ENCODE assay signal across 13 cellular contexts in genomic region chrX:120751683-120752082, GRCh38.
DNase-seq lines count a peak whose midpoint lies in the region; TF ChIP-seq lines count a peak whose summit lies in the region.
"Had no signal": no experiment of that assay in that cellular context is flagged by ENCODE, and none has a peak within 500 bp of the region (broad histone marks: within the 10 kb centered on the region; RNA-seq: fewer than 3 reads in every experiment).

No MANE protein-coding gene starts in this region.

- no peaks in the 10 kb centered on the region for H3K36me3 Mint-ChIP-seq in chondrocyte (ENCODE audit: low read depth)
- no peaks in the 10 kb centered on the region for H3K36me3 Mint-ChIP-seq in activated T-helper 1 cell treated with anti-CD3 and anti-CD28 coated beads, Interleukin-12 subunit alpha, Interleukin-12 subunit beta, Interleukin-2, Interleukin-4 antibody, amounts not matched to agents 30 ng/mL and 10 ng/mL and 1 ng/mL, durations not matched to agents 14 hours and 24 hours and 36 hours (ENCODE audit: low read depth)

- no peaks in the 10 kb centered on the region for H3K9me2 ChIP-seq in SU-DHL-6 (replicated peaks; ENCODE audit: insufficient read depth, low read length)

- H3K4me2 ChIP-seq in BLaER1: peak overlapping the region; percentile 62
- peak overlapping the region; percentile 98 for H3K4me2 ChIP-seq in SU-DHL-6 (ENCODE audit: low read depth, low read length, poor library complexity, severe bottlenecking)

- H2AFZ ChIP-seq in SU-DHL-6 (ENCODE audit: low read depth, low read length, severe bottlenecking): no peak overlapping the region

- H3K9me3 ChIP-seq in BLaER1 (no peaks in the 10 kb centered on the region), SU-DHL-6 (ENCODE audit: insufficient read depth, low read length) (no peaks in the 10 kb centered on the region)
- H3K9me3 ChIP-seq: Peyer's patch had no signal

- H3K4me1 Mint-ChIP-seq in chondrocyte (ENCODE audit: low read depth): peaks cover 6% of the 10 kb centered on the region
- H3K4me1 Mint-ChIP-seq in activated T-helper 1 cell treated with anti-CD3 and anti-CD28 coated beads, Interleukin-12 subunit alpha, Interleukin-12 subunit beta, Interleukin-2, Interleukin-4 antibody, amounts not matched to agents 30 ng/mL and 10 ng/mL and 1 ng/mL, durations not matched to agents 14 hours and 24 hours and 36 hours (ENCODE audit: low read depth): peaks cover 50% of the 10 kb centered on the region

- no peak for TF ChIP-seq CTCF in SU-DHL-6 (IDR thresholded peaks at IDR 0.05; ENCODE audit: insufficient read depth, low read length, poor library complexity, severe bottlenecking)
- TF ChIP-seq CTCF in chondrocyte (IDR thresholded peaks at IDR 0.05): no peak

- H3K4me3 Mint-ChIP-seq in chondrocyte (ENCODE audit: unreplicated experiment): no peak overlapping the region
- no peak overlapping the region for H3K4me3 Mint-ChIP-seq in activated T-helper 1 cell treated with anti-CD3 and anti-CD28 coated beads, Interleukin-12 subunit alpha, Interleukin-12 subunit beta, Interleukin-2, Interleukin-4 antibody, amounts not matched to agents 30 ng/mL and 10 ng/mL and 1 ng/mL, durations not matched to agents 14 hours and 24 hours and 36 hours

- peaks cover 88% of the 10 kb centered on the region for H3K4me1 ChIP-seq in BLaER1
- H3K4me1 ChIP-seq: Peyer's patch had no signal

- H3K9me3 Mint-ChIP-seq in chondrocyte (ENCODE audit: low read depth): no peaks in the 10 kb centered on the region
- H3K9me3 Mint-ChIP-seq in activated T-helper 1 cell treated with anti-CD3 and anti-CD28 coated beads, Interleukin-12 subunit alpha, Interleukin-12 subunit beta, Interleukin-2, Interleukin-4 antibody, amounts not matched to agents 30 ng/mL and 10 ng/mL and 1 ng/mL, durations not matched to agents 14 hours and 24 hours and 36 hours: no peaks in the 10 kb centered on the region

- H3K36me3 ChIP-seq in BLaER1 (no peaks in the 10 kb centered on the region), SU-DHL-6 (ENCODE audit: low read length) (no peaks in the 10 kb centered on the region)
- H3K36me3 ChIP-seq: Peyer's patch had no signal

- H4K20me1 ChIP-seq in BLaER1 (no peaks in the 10 kb centered on the region), SU-DHL-6 (ENCODE audit: low read depth, low read length) (no peaks in the 10 kb centered on the region)

- H3K4me3 ChIP-seq in BLaER1: no peak overlapping the region
- H3K4me3 ChIP-seq in SU-DHL-6 (ENCODE audit: insufficient read depth, low read length, poor library complexity, severe bottlenecking): peak overlapping the region; percentile 42
- H3K4me3 ChIP-seq: Peyer's patch had no signal

- intact Hi-C loops in activated T-helper 1 cell treated with anti-CD3 and anti-CD28 coated beads, Interleukin-12 subunit alpha, Interleukin-12 subunit beta, Interleukin-2, Interleukin-4 antibody, amounts not matched to agents 30 ng/mL and 10 ng/mL and 1 ng/mL, durations not matched to agents 14 hours and 24 hours and 36 hours (cut with micrococcal nuclease): loop anchor here (2.0 to 10.0 kb wide), 4 partner anchors 15 to 497 kb away; partner anchors contain the start of genes CUL4B and ZBTB33

- peak; percentile 62 for DNase-seq in DMS53 treated with DMSO at 0.1 percent for 48 hours (lab: John Stamatoyannopoulos, UW; ENCODE audit: unreplicated experiment)
- DNase-seq in NCI-H146 (lab: John Stamatoyannopoulos, UW): peak; percentile 20
- no peak for DNase-seq in chondrocyte (ENCODE audit: low spot score)
- DNase-seq in activated T-cell treated with anti-CD3 and anti-CD28 coated beads, Interleukin-2, amount 50 U/mL, for 48 hours: no peak
- DNase-seq in activated T-helper 1 cell treated with anti-CD3 and anti-CD28 coated beads, Interleukin-12 subunit alpha, Interleukin-12 subunit beta, Interleukin-2, Interleukin-4 antibody, amounts not matched to agents 30 ng/mL and 10 ng/mL and 1 ng/mL, durations not matched to agents 14 hours and 24 hours and 36 hours (ENCODE audit: low spot score): no peak
- DNase-seq: AML-193, COR-L47, DMS 273 treated with DMSO at 0.1 percent for 48 hours, NCI-H1930, NCI-H446, Peyer's patch had no signal

- H3K27me3 Mint-ChIP-seq in chondrocyte (ENCODE audit: low read depth): no peaks in the 10 kb centered on the region
- no peaks in the 10 kb centered on the region for H3K27me3 Mint-ChIP-seq in activated T-helper 1 cell treated with anti-CD3 and anti-CD28 coated beads, Interleukin-12 subunit alpha, Interleukin-12 subunit beta, Interleukin-2, Interleukin-4 antibody, amounts not matched to agents 30 ng/mL and 10 ng/mL and 1 ng/mL, durations not matched to agents 14 hours and 24 hours and 36 hours (ENCODE audit: insufficient read depth)

- no peak overlapping the region for H3K27ac Mint-ChIP-seq in chondrocyte (ENCODE audit: unreplicated experiment)
- no peak overlapping the region for H3K27ac Mint-ChIP-seq in activated T-helper 1 cell treated with anti-CD3 and anti-CD28 coated beads, Interleukin-12 subunit alpha, Interleukin-12 subunit beta, Interleukin-2, Interleukin-4 antibody, amounts not matched to agents 30 ng/mL and 10 ng/mL and 1 ng/mL, durations not matched to agents 14 hours and 24 hours and 36 hours

- H3K79me2 ChIP-seq in SU-DHL-6 (ENCODE audit: insufficient read depth, low read length): no peaks in the 10 kb centered on the region; the same call in 1 of the 2 replicates

- H3F3A ChIP-seq in SU-DHL-6 (ENCODE audit: insufficient read depth): peaks cover 41% of the 10 kb centered on the region

- H3K27ac ChIP-seq in BLaER1 (no peak overlapping the region), SU-DHL-6 (ENCODE audit: low read depth, low read length) (peak overlapping the region; percentile 100)

- H3K9ac ChIP-seq in BLaER1 (no peak overlapping the region), SU-DHL-6 (ENCODE audit: low read length) (peak overlapping the region; percentile 64)

- H3K27me3 ChIP-seq in BLaER1 (no peaks in the 10 kb centered on the region), SU-DHL-6 (ENCODE audit: low read length) (no peaks in the 10 kb centered on the region)
- H3K27me3 ChIP-seq: Peyer's patch had no signal

Comparison
In these comparisons a context has a peak if more than half of its experiments do, and no peak if none do; other contexts are left out.
1. DNase-seq: peak in DMS53 treated with DMSO at 0.1 percent for 48 hours (single experiment) and NCI-H146 (single experiment); none in chondrocyte (single experiment), activated T-cell treated with anti-CD3 and anti-CD28 coated beads, Interleukin-2, amount 50 U/mL, for 48 hours (0 of 2) and activated T-helper 1 cell treated with anti-CD3 and anti-CD28 coated beads, Interleukin-12 subunit alpha, Interleukin-12 subunit beta, Interleukin-2, Interleukin-4 antibody, amounts not matched to agents 30 ng/mL and 10 ng/mL and 1 ng/mL, durations not matched to agents 14 hours and 24 hours and 36 hours (single experiment).